Comparison of ENCODE assay signal across 28 cellular contexts in genomic region chr9:111298111-111298510, GRCh38. TPM values are rescaled to one million over a fixed set of nuclear protein-coding genes. Genes with fewer than 3 reads are reported as not detected.
DNase-seq lines count a peak whose midpoint lies in the region; ATAC-seq, FAIRE-seq and TF ChIP-seq lines count a peak whose summit lies in the region.
"Had no signal": no experiment of that assay in that cellular context is flagged by ENCODE, and none has a peak within 500 bp of the region (broad histone marks: within the 10 kb centered on the region; RNA-seq: fewer than 3 reads in every experiment).

No MANE protein-coding gene starts in this region.

- DNase-seq in A549 (ENCODE audit: low read depth in 1 of 2, low spot score in 1 of 2) (no peak), adipocyte (ENCODE audit: low read depth) (no peak), globus pallidus (ENCODE audit: low spot score) (peak; percentile 89), putamen (ENCODE audit: low spot score) (peak; percentile 89), MM.1S (no peak), HCEC 1CT (no peak), cerebellar nuclear complex (lab: John Stamatoyannopoulos, UW) (no peak)
- DNase-seq in effector memory CD8-positive, alpha-beta T cell: no peak
- DNase-seq: activated CD4-positive, alpha-beta memory T cell treated with anti-CD3 and anti-CD28 coated beads for 36 hours; activated CD8-positive, alpha-beta memory T cell treated with anti-CD3 and anti-CD28 coated beads, Interleukin-2, amount 50 U/mL, for 4 hours; activated naive CD4-positive, alpha-beta T cell treated with anti-CD3 and anti-CD28 coated beads, Interleukin-2, amount 10 ng/mL, durations not matched to agents 7 days and 5 days; glutamatergic neuron; GOT3; lower lobe of right lung; NCI-H1048; NCI-H187; NCI-H526; SJCRH30; stimulated activated CD4-positive, alpha-beta T cell treated with anti-CD3 and anti-CD28 coated beads, Interleukin-4, amount 100 ng/mL, for 4 hours; T-helper 1 cell had no signal

- H3K4me3 Mint-ChIP-seq in effector memory CD8-positive, alpha-beta T cell: no peak overlapping the region
- H3K4me3 Mint-ChIP-seq: activated CD4-positive, alpha-beta memory T cell treated with anti-CD3 and anti-CD28 coated beads for 36 hours; activated naive CD4-positive, alpha-beta T cell treated with anti-CD3 and anti-CD28 coated beads, Interleukin-2, amount 10 ng/mL, durations not matched to agents 7 days and 5 days; activated T-helper 1 cell treated with anti-CD3 and anti-CD28 coated beads, Interleukin-12 subunit alpha, Interleukin-12 subunit beta, Interleukin-2, Interleukin-4 antibody, amounts not matched to agents 30 ng/mL and 10 ng/mL and 1 ng/mL, durations not matched to agents 14 hours and 24 hours and 36 hours; dendritic cell treated with granulocyte-macrophage colony-stimulating factor and Interleukin-4, amounts not matched to agents 40 ng/mL and 50 ng/mL, for 4 days; stimulated activated memory B cell treated with anti-CD40 and anti-IgM and Interleukin-4, amounts not matched to agents 10 μg/mL and 1 μg/mL and 100 μg/mL, for 72 hours had no signal

- H2AFZ ChIP-seq in MM.1S (ENCODE audit: low read length): no peak overlapping the region

- H3K4me3 ChIP-seq in A549: no peak overlapping the region
- H3K4me3 ChIP-seq in adipocyte (ENCODE audit: low read length): peak overlapping the region; percentile 70
- no peak overlapping the region for H3K4me3 ChIP-seq in MM.1S (ENCODE audit: low read length)
- H3K4me3 ChIP-seq: BLaER1, lower lobe of right lung, neural progenitor cell, SJCRH30, thyroid gland had no signal

- TF ChIP-seq CTCF in A549 (IDR thresholded peaks at IDR 0.05): no peak
- no peak for TF ChIP-seq CTCF in MM.1S (IDR thresholded peaks at IDR 0.05; ENCODE audit: low read length)

- no peaks in the 10 kb centered on the region for H3K79me2 ChIP-seq in MM.1S (ENCODE audit: low read length)

- TF ChIP-seq EP300 in A549 (IDR thresholded peaks at IDR 0.05): no peak

- POLR2A ChIA-PET in A549 (lab: Yijun Ruan, JAX): no interaction called here

- no peaks in the 10 kb centered on the region for H3K9me2 ChIP-seq in MM.1S (replicated peaks; ENCODE audit: insufficient read depth, low read length)

- no peak for TF ChIP-seq POLR2A in A549 (IDR thresholded peaks at IDR 0.05; ENCODE audit: low read length)

- H4K20me1 ChIP-seq in MM.1S (ENCODE audit: insufficient read depth, low read length): no peaks in the 10 kb centered on the region
- H4K20me1 ChIP-seq: BLaER1 had no signal

- H3F3A ChIP-seq in MM.1S (ENCODE audit: insufficient read depth, low read length): no peaks in the 10 kb centered on the region

- no peak for TF ChIP-seq RAD21 in A549 (conservative IDR thresholded peaks at IDR 0.05 in 1 of 2, IDR thresholded peaks at IDR 0.05 in 1 of 2)

- peaks cover 0 to 15% of the 10 kb centered on the region in 2 donors for H3K27me3 Mint-ChIP-seq in effector memory CD8-positive, alpha-beta T cell
- H3K27me3 Mint-ChIP-seq: activated naive CD4-positive, alpha-beta T cell treated with anti-CD3 and anti-CD28 coated beads, Interleukin-2, amount 10 ng/mL, durations not matched to agents 7 days and 5 days; stimulated activated memory B cell treated with anti-CD40 and anti-IgM and Interleukin-4, amounts not matched to agents 10 μg/mL and 1 μg/mL and 100 μg/mL, for 72 hours had no signal

- H3K27me3 ChIP-seq in adipocyte (replicated peaks; ENCODE audit: control insufficient read depth, insufficient read depth, low read length) (no peaks in the 10 kb centered on the region), MM.1S (replicated peaks; ENCODE audit: insufficient read depth, low read length) (no peaks in the 10 kb centered on the region)
- H3K27me3 ChIP-seq: BLaER1, neural progenitor cell, SJCRH30, thyroid gland had no signal

- no peaks in the 10 kb centered on the region for H3K36me3 Mint-ChIP-seq in effector memory CD8-positive, alpha-beta T cell (ENCODE audit: insufficient read depth)
- H3K36me3 Mint-ChIP-seq: activated CD4-positive, alpha-beta memory T cell treated with anti-CD3 and anti-CD28 coated beads for 36 hours; activated naive CD4-positive, alpha-beta T cell treated with anti-CD3 and anti-CD28 coated beads, Interleukin-2, amount 10 ng/mL, durations not matched to agents 7 days and 5 days; neural progenitor cell; stimulated activated memory B cell treated with anti-CD40 and anti-IgM and Interleukin-4, amounts not matched to agents 10 μg/mL and 1 μg/mL and 100 μg/mL, for 72 hours had no signal

- H3K9me3 ChIP-seq in A549 (no peaks in the 10 kb centered on the region; the same call in 2 of the 3 replicates), adipocyte (ENCODE audit: control insufficient read depth, low read length) (no peaks in the 10 kb centered on the region), MM.1S (replicated peaks; ENCODE audit: insufficient read depth, low read length) (no peaks in the 10 kb centered on the region)
- H3K9me3 ChIP-seq: BLaER1, lower lobe of right lung, thyroid gland had no signal

- H3K4me2 ChIP-seq in A549: no peak overlapping the region
- H3K4me2 ChIP-seq in MM.1S (ENCODE audit: low read depth, low read length): no peak overlapping the region
- H3K4me2 ChIP-seq: BLaER1 had no signal

- 88% methylated on average over 6 of the region's 6 CpGs for WGBS in A549 (ENCODE audit: missing lambda C conversion rate)

- peaks cover 9% of the 10 kb centered on the region; the same call in 1 of the 3 replicates for H3K4me1 ChIP-seq in A549
- H3K4me1 ChIP-seq in adipocyte (ENCODE audit: control insufficient read depth, insufficient read depth, low read length): peaks cover 33% of the 10 kb centered on the region
- H3K4me1 ChIP-seq in MM.1S (ENCODE audit: low read length): no peaks in the 10 kb centered on the region
- H3K4me1 ChIP-seq: BLaER1, lower lobe of right lung, thyroid gland had no signal

- FAIRE-seq in A549 (lab: Jason Lieb, UNC): peak; percentile 7
- FAIRE-seq: kidney had no signal

- H3K27ac ChIP-seq in A549 (no peak overlapping the region; a peak in 1 of 6 replicates), MM.1S (ENCODE audit: low read length) (no peak overlapping the region)
- H3K27ac ChIP-seq: BLaER1, lower lobe of right lung, SJCRH30 had no signal

- H3K4me1 Mint-ChIP-seq in effector memory CD8-positive, alpha-beta T cell (ENCODE audit: low read depth in 2 of 2): no peaks in the 10 kb centered on the region
- H3K4me1 Mint-ChIP-seq: activated naive CD4-positive, alpha-beta T cell treated with anti-CD3 and anti-CD28 coated beads, Interleukin-2, amount 10 ng/mL, durations not matched to agents 7 days and 5 days; stimulated activated memory B cell treated with anti-CD40 and anti-IgM and Interleukin-4, amounts not matched to agents 10 μg/mL and 1 μg/mL and 100 μg/mL, for 72 hours had no signal

- no peak for ATAC-seq in A549
- no peak for ATAC-seq in effector memory CD8-positive, alpha-beta T cell (replicated peaks)
- ATAC-seq: stimulated activated memory B cell treated with anti-CD40 and anti-IgM and Interleukin-4, amounts not matched to agents 10 μg/mL and 1 μg/mL and 100 μg/mL, for 72 hours had no signal

- H3K27ac Mint-ChIP-seq in effector memory CD8-positive, alpha-beta T cell: no peak overlapping the region
- H3K27ac Mint-ChIP-seq: activated CD4-positive, alpha-beta memory T cell treated with anti-CD3 and anti-CD28 coated beads for 36 hours; activated naive CD4-positive, alpha-beta T cell treated with anti-CD3 and anti-CD28 coated beads, Interleukin-2, amount 10 ng/mL, durations not matched to agents 7 days and 5 days; activated T-helper 1 cell treated with anti-CD3 and anti-CD28 coated beads, Interleukin-12 subunit alpha, Interleukin-12 subunit beta, Interleukin-2, Interleukin-4 antibody, amounts not matched to agents 30 ng/mL and 10 ng/mL and 1 ng/mL, durations not matched to agents 14 hours and 24 hours and 36 hours; neural progenitor cell; stimulated activated memory B cell treated with anti-CD40 and anti-IgM and Interleukin-4, amounts not matched to agents 10 μg/mL and 1 μg/mL and 100 μg/mL, for 72 hours had no signal

- CTCF ChIA-PET in A549 (lab: Yijun Ruan, JAX): interaction anchor here (1.1 to 1.9 kb wide), 7 partner anchors 9 to 769 kb away, joined by 3 to 12 read pairs (median 5); no protein-coding TSS in a partner anchor

- H3K36me3 ChIP-seq in adipocyte (ENCODE audit: control insufficient read depth, insufficient read depth, low read length, severe bottlenecking) (no peaks in the 10 kb centered on the region), MM.1S (replicated peaks; ENCODE audit: insufficient read depth, low read length) (no peaks in the 10 kb centered on the region)
- H3K36me3 ChIP-seq: BLaER1, lower lobe of right lung, SJCRH30, thyroid gland had no signal

- H3K9ac ChIP-seq in adipocyte (ENCODE audit: low read length) (peak overlapping the region; percentile 83), MM.1S (ENCODE audit: low read length) (no peak overlapping the region)
- H3K9ac ChIP-seq: BLaER1, neural progenitor cell had no signal

- peaks cover 0 to 2% of the 10 kb centered on the region in 2 donors for H3K9me3 Mint-ChIP-seq in effector memory CD8-positive, alpha-beta T cell
- H3K9me3 Mint-ChIP-seq: activated naive CD4-positive, alpha-beta T cell treated with anti-CD3 and anti-CD28 coated beads, Interleukin-2, amount 10 ng/mL, durations not matched to agents 7 days and 5 days; activated T-helper 1 cell treated with anti-CD3 and anti-CD28 coated beads, Interleukin-12 subunit alpha, Interleukin-12 subunit beta, Interleukin-2, Interleukin-4 antibody, amounts not matched to agents 30 ng/mL and 10 ng/mL and 1 ng/mL, durations not matched to agents 14 hours and 24 hours and 36 hours had no signal

TF ChIP-seq in A549, 52 proteins besides CTCF, POLR2A, EP300 and RAD21:
- TF ChIP-seq FOSB (CRISPR knock-in tag; IDR thresholded peaks at IDR 0.05) (no peak), EHF (CRISPR knock-in tag; IDR thresholded peaks at IDR 0.05) (no peak), E2F6 (IDR thresholded peaks at IDR 0.05; ENCODE audit: borderline replicate concordance, low read depth) (no peak), MYC (IDR thresholded peaks at IDR 0.05; ENCODE audit: borderline replicate concordance, low read length) (no peak), HOXB5 (CRISPR knock-in tag; IDR thresholded peaks at IDR 0.05) (no peak), BHLHE40 (IDR thresholded peaks at IDR 0.05; ENCODE audit: low read depth, low read length) (no peak), HDAC2 (IDR thresholded peaks at IDR 0.05) (no peak), ZC3H11A (IDR thresholded peaks at IDR 0.05) (no peak)

RNA-seq across cellular contexts. Expression of gene OR2K2, which starts 31.9 kb away (rescaled TPM):
- polyA plus RNA-seq in A549 (2011; rRNA removed) (not detected in 2 replicates), A549 (2017; fragmentation: RNase III; extraction: RNeasy Plus Mini Kit Qiagen cat#74134 plus additional on column Dnase treatment) (not detected in 3 replicates)
- not detected in 2 replicates for polyA plus RNA-seq in A549 (2012; cell fraction: cytosol; rRNA removed)
- polyA plus RNA-seq in A549 (2012; cell fraction: nucleus; rRNA removed): 0.05 TPM in 1 of 2 replicates, not detected in the other
- polyA minus RNA-seq in A549 (2011; rRNA and poly(A)+ RNA removed): not detected in 2 replicates
- polyA plus RNA-seq: fibroblast of lung had no signal

Comparison
In these comparisons a context has a peak if more than half of its experiments do, and no peak if none do; other contexts are left out.
1. DNase-seq: peak in globus pallidus (single experiment) and putamen (single experiment); none in A549 (0 of 2), adipocyte (single experiment), MM.1S (single experiment), HCEC 1CT (single experiment), cerebellar nuclear complex (0 of 2) and effector memory CD8-positive, alpha-beta T cell (0 of 3).